27 cellular contexts compared by ENCODE assay signal in genomic region chr10:117532451-117533107, GRCh38. TPM values are rescaled to one million over a fixed set of nuclear protein-coding genes. Genes with fewer than 3 reads are reported as not detected.
DNase-seq lines count a peak whose midpoint lies in the region; ATAC-seq, FAIRE-seq and TF ChIP-seq lines count a peak whose summit lies in the region.
"Had no signal": no experiment of that assay in that cellular context is flagged by ENCODE, and none has a peak within 500 bp of the region (broad histone marks: within the 10 kb centered on the region; RNA-seq: fewer than 3 reads in every experiment).

No MANE protein-coding gene starts in this region.

- H3K9me3 ChIP-seq in ES-I3 (ENCODE audit: control insufficient read depth, insufficient read depth, low read length) (no peaks in the 10 kb centered on the region), kidney (ENCODE audit: control insufficient read depth in 1 of 2, low read length in 2 of 2) (no peaks in the 10 kb centered on the region)
- no peaks in the 10 kb centered on the region for H3K9me3 ChIP-seq in naive thymus-derived CD4-positive, alpha-beta T cell (ENCODE audit: control insufficient read depth in 2 of 3, low read length in 3 of 3)
- H3K9me3 ChIP-seq: thoracic aorta had no signal

- no peaks in the 10 kb centered on the region for H3K36me3 Mint-ChIP-seq in naive thymus-derived CD4-positive, alpha-beta T cell
- H3K36me3 Mint-ChIP-seq: activated naive CD4-positive, alpha-beta T cell treated with anti-CD3 and anti-CD28 coated beads, Interleukin-2, amount 10 ng/mL, durations not matched to agents 7 days and 5 days; WTC11 had no signal

- no peak overlapping the region for H3K4me3 Mint-ChIP-seq in naive thymus-derived CD4-positive, alpha-beta T cell
- H3K4me3 Mint-ChIP-seq: activated naive CD4-positive, alpha-beta T cell treated with anti-CD3 and anti-CD28 coated beads, Interleukin-2, amount 10 ng/mL, durations not matched to agents 7 days and 5 days; HFFc6; WTC11 had no signal

- no peak for FAIRE-seq in kidney (lab: Jason Lieb, UNC)
- FAIRE-seq: frontal cortex, islet of Langerhans had no signal

- ATAC-seq in naive thymus-derived CD4-positive, alpha-beta T cell: no peak
- ATAC-seq: WTC11 had no signal

- peak overlapping the region; percentile 43 to 76 for H3K27ac ChIP-seq in kidney (ENCODE audit: low read depth in 2 of 2, low read length in 2 of 2)
- H3K27ac ChIP-seq in naive thymus-derived CD4-positive, alpha-beta T cell (ENCODE audit: low read depth, low read length): no peak overlapping the region
- H3K27ac ChIP-seq: thoracic aorta had no signal

- H3K4me1 ChIP-seq in ES-I3 (ENCODE audit: insufficient read depth, low read length): peaks cover 7% of the 10 kb centered on the region
- peaks cover 9 to 12% of the 10 kb centered on the region in 2 donors for H3K4me1 ChIP-seq in kidney (ENCODE audit: control insufficient read depth in 1 of 2, insufficient read depth in 1 of 2, low read depth in 1 of 2, low read length in 2 of 2)
- no peaks in the 10 kb centered on the region for H3K4me1 ChIP-seq in naive thymus-derived CD4-positive, alpha-beta T cell (ENCODE audit: control insufficient read depth in 2 of 2, insufficient read depth in 2 of 2, low read length in 2 of 2)

- CTCF ChIA-PET in naive thymus-derived CD4-positive, alpha-beta T cell (lab: Charles Lee): no interaction called here

- DNase-seq in astrocyte of the hippocampus (ENCODE audit: low read depth, low spot score): peak; percentile 48
- DNase-seq in kidney: no peak
- DNase-seq in retina: peak; percentile 73
- no peak for DNase-seq in dermis blood vessel endothelial cell
- no peak for DNase-seq in naive thymus-derived CD4-positive, alpha-beta T cell
- DNase-seq in central memory CD4-positive, alpha-beta T cell: no peak
- no peak for DNase-seq in HT-29 (ENCODE audit: low spot score)
- DNase-seq: activated naive CD4-positive, alpha-beta T cell treated with anti-CD3 and anti-CD28 coated beads, Interleukin-2, amount 10 ng/mL, durations not matched to agents 7 days and 5 days; C1 segment of cervical spinal cord; cerebellar nuclear complex; effector CD4-positive, alpha-beta T cell; HFFc6; KBM-7; MM.1S; NCI-H1417 treated with DMSO at 0.1 percent for 48 hours; NCI-H2081 treated with DMSO at 0.1 percent for 48 hours; NCI-H446 treated with DMSO at 0.1 percent for 48 hours; occipital lobe; stimulated activated CD4-positive, alpha-beta T cell treated with anti-CD3 and anti-CD28 coated beads, Interleukin-4, amount 100 ng/mL, for 24 hours; stimulated activated naive CD4-positive, alpha-beta T cell; T1000 had no signal

- no peaks in the 10 kb centered on the region for H3K36me3 ChIP-seq in ES-I3 (ENCODE audit: insufficient read depth, low read length)
- H3K36me3 ChIP-seq in kidney (ENCODE audit: control insufficient read depth in 1 of 2, insufficient read depth in 2 of 2, low read length in 2 of 2): no peaks in the 10 kb centered on the region
- no peaks in the 10 kb centered on the region for H3K36me3 ChIP-seq in naive thymus-derived CD4-positive, alpha-beta T cell (ENCODE audit: control insufficient read depth in 2 of 3, insufficient read depth in 3 of 3, low read length in 3 of 3)
- H3K36me3 ChIP-seq: thoracic aorta had no signal

- H3K4me1 Mint-ChIP-seq in naive thymus-derived CD4-positive, alpha-beta T cell: peaks cover 0 to 17% (median 10%) of the 10 kb centered on the region in 7 donors
- H3K4me1 Mint-ChIP-seq: activated naive CD4-positive, alpha-beta T cell treated with anti-CD3 and anti-CD28 coated beads, Interleukin-2, amount 10 ng/mL, durations not matched to agents 7 days and 5 days had no signal

- peak overlapping the region; percentile 19 to 22 for H3K4me3 ChIP-seq in kidney (ENCODE audit: low read length in 2 of 2)
- H3K4me3 ChIP-seq in naive thymus-derived CD4-positive, alpha-beta T cell (ENCODE audit: low read length): no peak overlapping the region
- H3K4me3 ChIP-seq: thoracic aorta had no signal

- intact Hi-C loops in kidney (cut with DNase I): no loop called here
- intact Hi-C loops in naive thymus-derived CD4-positive, alpha-beta T cell (cut with micrococcal nuclease): loop anchor here in 1 of 2 donors (2.0 kb wide), 1 partner anchor 18 kb away; no protein-coding TSS in a partner anchor

- TF ChIP-seq CTCF in kidney (IDR thresholded peaks at IDR 0.05; ENCODE audit: borderline replicate concordance, extremely low read depth, insufficient read depth): no peak

- POLR2A ChIA-PET in naive thymus-derived CD4-positive, alpha-beta T cell (lab: Charles Lee): no interaction called here

- H3K9ac ChIP-seq in ES-I3 (ENCODE audit: low read depth, low read length) (peak overlapping the region; percentile 5; the same call in 1 of the 2 replicates), kidney (ENCODE audit: low read length in 2 of 2) (peak overlapping the region; percentile 22 to 67)

- peaks cover 0 to 1% (median 0%) of the 10 kb centered on the region in 11 donors for H3K9me3 Mint-ChIP-seq in naive thymus-derived CD4-positive, alpha-beta T cell
- H3K9me3 Mint-ChIP-seq: activated naive CD4-positive, alpha-beta T cell treated with anti-CD3 and anti-CD28 coated beads, Interleukin-2, amount 10 ng/mL, durations not matched to agents 7 days and 5 days; HFFc6; WTC11 had no signal

- H3K27me3 Mint-ChIP-seq in naive thymus-derived CD4-positive, alpha-beta T cell: peaks cover 63 to 88% (median 75%) of the 10 kb centered on the region in 5 donors

- H3K27me3 ChIP-seq in naive thymus-derived CD4-positive, alpha-beta T cell (ENCODE audit: control insufficient read depth in 2 of 2, insufficient read depth in 2 of 2, low read length in 2 of 2): peaks cover 3% of the 10 kb centered on the region in 2 donors

- no peak overlapping the region for H3K27ac Mint-ChIP-seq in naive thymus-derived CD4-positive, alpha-beta T cell
- H3K27ac Mint-ChIP-seq: activated naive CD4-positive, alpha-beta T cell treated with anti-CD3 and anti-CD28 coated beads, Interleukin-2, amount 10 ng/mL, durations not matched to agents 7 days and 5 days; HFFc6; WTC11 had no signal

RNA-seq across cellular contexts. Expression of gene EMX2, which starts 10.0 kb away (rescaled TPM):
- total RNA-seq in kidney (82.8 TPM), dermis blood vessel endothelial cell (0.09 and 0.17 TPM in 2 replicates)
- 44.9 TPM for polyA plus RNA-seq in kidney (ENCODE audit: insufficient read depth, low read depth, low replicate concordance)
- not detected for total RNA-seq in naive thymus-derived CD4-positive, alpha-beta T cell
- not detected for polyA plus RNA-seq in naive thymus-derived CD4-positive, alpha-beta T cell
- not detected in 2 replicates for total RNA-seq in HT-29 (2014; rRNA removed; shearing (Covaris generic))
- total RNA-seq: HFFc6, lung microvascular endothelial cell, thoracic aorta, WTC11 had no signal

Comparison
In these comparisons a context has a peak if more than half of its experiments do, and no peak if none do; other contexts are left out.
1. DNase-seq: peak in astrocyte of the hippocampus (single experiment) and retina (single experiment); none in kidney (single experiment), dermis blood vessel endothelial cell (single experiment), naive thymus-derived CD4-positive, alpha-beta T cell (0 of 9), central memory CD4-positive, alpha-beta T cell (single experiment) and HT-29 (single experiment).
2. RNA of gene EMX2, which starts 10.0 kb away (total RNA-seq): 82.8 TPM in kidney (single experiment); 0.09 to 0.17 TPM in dermis blood vessel endothelial cell, not detected in naive thymus-derived CD4-positive, alpha-beta T cell and not detected in HT-29; every median in the first group is over 10 times any median in the second.